In the genomic region with DNA sequence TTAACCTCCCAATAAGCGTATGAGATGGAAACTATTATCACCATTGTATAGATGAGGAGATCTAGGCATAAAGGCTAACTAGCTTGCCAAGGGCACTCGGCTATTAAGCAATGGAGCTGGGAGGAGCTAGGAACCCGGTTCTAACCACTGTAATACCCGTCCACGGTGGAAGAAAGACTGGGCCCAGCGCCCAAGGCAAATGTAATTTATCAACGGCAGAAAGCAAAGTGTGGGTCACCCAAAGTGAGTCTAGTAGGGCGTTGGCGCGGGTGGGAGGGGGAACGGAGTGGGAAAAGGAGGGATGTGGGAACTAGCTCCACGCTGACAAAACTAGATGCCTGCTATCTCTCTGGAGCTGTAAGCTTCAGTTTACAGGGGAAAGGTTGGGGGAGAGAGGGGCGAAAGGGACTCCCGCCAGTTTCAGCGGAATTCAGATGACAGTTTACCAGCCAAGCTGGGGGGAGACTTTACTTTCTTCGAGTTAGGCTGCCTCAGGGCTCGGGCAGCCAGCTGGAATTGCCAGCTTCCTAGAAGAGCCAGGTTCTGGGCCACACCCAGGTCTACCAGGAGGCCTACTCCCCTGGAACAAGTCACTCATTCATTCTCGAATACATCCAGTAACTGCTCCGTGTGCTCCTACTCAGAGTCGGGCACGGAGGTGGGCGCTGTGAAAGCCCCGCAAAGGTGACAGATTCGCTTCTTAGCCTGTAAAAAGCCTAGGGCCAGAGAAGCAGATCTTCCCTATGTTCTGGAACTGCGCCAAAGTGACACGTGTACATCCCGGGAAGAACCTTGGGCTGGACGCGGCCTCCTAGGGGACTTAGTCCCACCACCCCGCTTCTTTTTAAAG, we compare ENCODE assay signal across 8 cellular contexts. TPM values are rescaled to one million over a fixed set of nuclear protein-coding genes. Genes with fewer than 3 reads are reported as not detected.
DNase-seq lines count a peak whose midpoint lies in the region; ATAC-seq, FAIRE-seq and TF ChIP-seq lines count a peak whose summit lies in the region.

No MANE protein-coding gene starts in this region.

- H3K9me1 ChIP-seq in keratinocyte (ENCODE audit: control insufficient read depth, extremely low read depth, insufficient read depth, low read length), result no peaks in the 10 kb centered on the region

- H3K4me2 ChIP-seq in BLaER1 treated with 17β-estradiol and CSF1 and Interleukin-3, amounts not matched to agents 10 nM and 100 nM, result peak overlapping the region; percentile 88 to 98 (median 96)
- H3K4me2 ChIP-seq in GM23248 (ENCODE audit: unreplicated experiment) (peak overlapping the region; percentile 96), OCI-LY7 (ENCODE audit: low read length) (peak overlapping the region; percentile 97), keratinocyte (ENCODE audit: control insufficient read depth, extremely low read depth, insufficient read depth, low read depth, low read length) (peak overlapping the region; percentile 95)

- WGBS in GM23248 (ENCODE audit: low coverage in 1 of 2, low lambda C conversion rate in 2 of 2, missing lambda C conversion rate in 2 of 2), 2 experiments, result 1 to 3% methylated on average over 30 of the region's 30 CpGs

- peak overlapping the region; percentile 88 to 97 (median 93) for H3K27ac ChIP-seq in BLaER1 treated with 17β-estradiol and CSF1 and Interleukin-3, amounts not matched to agents 10 nM and 100 nM
- peak overlapping the region; percentile 96 for H3K27ac ChIP-seq in GM23248
- peak overlapping the region; percentile 4 for H3K27ac ChIP-seq in OCI-LY7 (ENCODE audit: low read depth, low read length, poor library complexity, severe bottlenecking)
- peak overlapping the region; percentile 89 for H3K27ac ChIP-seq in keratinocyte (ENCODE audit: control insufficient read depth, insufficient read depth, low read length)

- dilution Hi-C loops in keratinocyte (cut with MboI; ENCODE audit: extremely low pct_ligation_motif_present, low sequenced_read_pairs), result no loop called here

- no peaks in the 10 kb centered on the region for H3K9me2 ChIP-seq in GM23248 (ENCODE audit: insufficient read depth)
- no peaks in the 10 kb centered on the region for H3K9me2 ChIP-seq in OCI-LY7 (ENCODE audit: insufficient read depth, low read length)

- H3K27me3 ChIP-seq in BLaER1 treated with 17β-estradiol and CSF1 and Interleukin-3, amounts not matched to agents 10 nM and 100 nM, result no peaks in the 10 kb centered on the region
- no peaks in the 10 kb centered on the region for H3K27me3 ChIP-seq in GM23248 (replicated peaks; ENCODE audit: insufficient read depth)
- H3K27me3 ChIP-seq in keratinocyte (ENCODE audit: control insufficient read depth, extremely low read depth, insufficient read depth, low read length), result no peaks in the 10 kb centered on the region

- H3K9ac ChIP-seq in BLaER1 treated with 17β-estradiol and CSF1 and Interleukin-3, amounts not matched to agents 10 nM and 100 nM, result peak overlapping the region; percentile 90 to 99 (median 95)
- H3K9ac ChIP-seq in GM23248 (peak overlapping the region; percentile 100), keratinocyte (ENCODE audit: control insufficient read depth, extremely low read depth, insufficient read depth, low read length) (peak overlapping the region; percentile 98)

- TF ChIP-seq CTCF in OCI-LY7 (conservative IDR thresholded peaks at IDR 0.05; ENCODE audit: low read length), result no peak
- TF ChIP-seq CTCF in keratinocyte (optimal IDR thresholded peaks at IDR 0.05 in 1 of 3, IDR thresholded peaks at IDR 0.05 in 1 of 3, conservative IDR thresholded peaks at IDR 0.05 in 1 of 3; ENCODE audit: extremely low read depth in 1 of 3, insufficient read depth in 2 of 3, low read length in 3 of 3), result no peak

- CTCF ChIA-PET in OCI-LY7 (lab: Charles Lee; ENCODE audit: unreplicated experiment), result interaction anchor here (0.6 to 1.8 kb wide), 8 partner anchors 25 to 84 kb away, joined by 3 to 7 read pairs (median 4); partner anchors contain the start of gene RSAD1

- H3K9me3 ChIP-seq in BLaER1 treated with 17β-estradiol and CSF1 and Interleukin-3, amounts not matched to agents 10 nM and 100 nM (replicated peaks in 1 of 11), result peaks cover 9 to 19% (median 18%) of the 10 kb centered on the region in 11 experiments; a peak in 18 of 22 replicates
- H3K9me3 ChIP-seq in GM23248 (ENCODE audit: low read depth) (no peaks in the 10 kb centered on the region), OCI-LY7 (ENCODE audit: low read length) (no peaks in the 10 kb centered on the region), keratinocyte (ENCODE audit: control insufficient read depth, low read depth, low read length) (no peaks in the 10 kb centered on the region)

- BruUV-seq in OCI-LY7 (replicated peaks; lab: Mats Ljungman, UMichigan), result no TSS peak

- H3F3A ChIP-seq in GM23248 (ENCODE audit: insufficient read depth), result 0 out of 2 replicates have a peak, but pooled peaks cover 9% of the 10 kb centered on the region

- intact Hi-C loops in OCI-LY7 (cut with micrococcal nuclease; ENCODE audit: unreplicated experiment), result loop anchor here (1.0 to 2.0 kb wide), 2 partner anchors 24 to 82 kb away; partner anchors contain the start of gene RSAD1

- H2AFZ ChIP-seq in GM23248, result peak overlapping the region; percentile 85
- H2AFZ ChIP-seq in OCI-LY7 (ENCODE audit: low read length), result no peak overlapping the region
- no peak overlapping the region for H2AFZ ChIP-seq in keratinocyte (ENCODE audit: control insufficient read depth, low read length)

- POLR2A ChIA-PET in OCI-LY7 (lab: Charles Lee), result interaction anchor here (0.6 to 3.6 kb wide), 7 partner anchors 23 to 56 kb away, joined by 3 to 33 read pairs (median 6); partner anchors contain the start of genes ACSF2, EME1 and MRPL27

- peaks cover 19 to 33% (median 22%) of the 10 kb centered on the region in 10 experiments for H3K4me1 ChIP-seq in BLaER1 treated with 17β-estradiol and CSF1 and Interleukin-3, amounts not matched to agents 10 nM and 100 nM
- H3K4me1 ChIP-seq in GM23248 (ENCODE audit: insufficient read depth), result peaks cover 18% of the 10 kb centered on the region
- H3K4me1 ChIP-seq in OCI-LY7 (ENCODE audit: insufficient read depth, low read length, poor library complexity, severe bottlenecking), result peaks cover 32% of the 10 kb centered on the region
- H3K4me1 ChIP-seq in keratinocyte (ENCODE audit: control insufficient read depth, extremely low read depth, insufficient read depth, low read length), result peaks cover 17% of the 10 kb centered on the region

- DNase-seq in GM23248 (peak; percentile 90), OCI-LY7 (ENCODE audit: low spot score) (no peak), T47D (ENCODE audit: low read depth in 1 of 2, low spot score in 1 of 2) (peak; percentile 43 to 83), keratinocyte (ENCODE audit: low read depth, low spot score) (no peak), cerebellar nuclear complex (lab: John Stamatoyannopoulos, UW) (no peak)
- peak; percentile 22 to 40 for DNase-seq in stimulated activated CD4-positive, alpha-beta T cell treated with anti-CD3 and anti-CD28 coated beads, Interleukin-2, amount 100 ng/mL, for 24 hours

- in situ Hi-C loops in GM23248 (cut with MboI), result no loop called here
- in situ Hi-C loops in T47D (cut with HindIII; ENCODE audit: low pct_unique_long_range_greater_than_20kb, low sequenced_read_pairs), result no loop called here

- H4K20me1 ChIP-seq in BLaER1 treated with 17β-estradiol and CSF1 and Interleukin-3, amounts not matched to agents 10 nM and 100 nM, result peaks cover 46 to 57% (median 53%) of the 10 kb centered on the region in 11 experiments; a peak in 21 of 22 replicates
- peaks cover 7% of the 10 kb centered on the region; the same call in 1 of the 2 replicates for H4K20me1 ChIP-seq in GM23248 (ENCODE audit: insufficient read depth)
- H4K20me1 ChIP-seq in OCI-LY7 (ENCODE audit: insufficient read depth, low read length), result peaks cover 14% of the 10 kb centered on the region; the same call in 1 of the 2 replicates
- H4K20me1 ChIP-seq in keratinocyte (ENCODE audit: control insufficient read depth, extremely low read depth, insufficient read depth, low read length), result peaks cover 8% of the 10 kb centered on the region

- H3K36me3 ChIP-seq in BLaER1 treated with 17β-estradiol and CSF1 and Interleukin-3, amounts not matched to agents 10 nM and 100 nM, result peaks cover 37 to 47% (median 44%) of the 10 kb centered on the region in 11 experiments
- H3K36me3 ChIP-seq in GM23248 (ENCODE audit: low read depth) (peaks cover 35% of the 10 kb centered on the region), OCI-LY7 (ENCODE audit: insufficient read depth, low read length) (peaks cover 40% of the 10 kb centered on the region), keratinocyte (ENCODE audit: control insufficient read depth in 2 of 2, extremely low read depth in 1 of 2, insufficient read depth in 2 of 2, low read length in 2 of 2) (peaks cover 22 to 39% of the 10 kb centered on the region in 2 experiments)

- ATAC-seq in GM21423 (IDR thresholded peaks at IDR 0.05; ENCODE audit: unreplicated experiment), result no peak

- H3K79me2 ChIP-seq in GM23248 (ENCODE audit: insufficient read depth), result peaks cover 58% of the 10 kb centered on the region
- H3K79me2 ChIP-seq in OCI-LY7 (ENCODE audit: insufficient read depth, low read depth, low read length), result peaks cover 30% of the 10 kb centered on the region
- peaks cover 54% of the 10 kb centered on the region for H3K79me2 ChIP-seq in keratinocyte (ENCODE audit: control insufficient read depth, insufficient read depth, low read length)

- peak overlapping the region; percentile 82 to 98 (median 91) for H3K4me3 ChIP-seq in BLaER1 treated with 17β-estradiol and CSF1 and Interleukin-3, amounts not matched to agents 10 nM and 100 nM
- H3K4me3 ChIP-seq in GM23248 (peak overlapping the region; percentile 96), OCI-LY7 (ENCODE audit: low read depth, low read length, poor library complexity, severe bottlenecking) (peak overlapping the region; percentile 84), keratinocyte (ENCODE audit: control insufficient read depth in 2 of 3, extremely low read depth in 1 of 3, insufficient read depth in 2 of 3, low read depth in 1 of 3, low read length in 3 of 3) (peak overlapping the region; percentile 88 to 97 (median 95))

- no peak for FAIRE-seq in keratinocyte (lab: Jason Lieb, UNC)

RNA-seq across cellular contexts. Expression of gene LRRC59, which starts 0.8 kb away (rescaled TPM):
- 144 and 164 TPM in 2 replicates for total RNA-seq in GM23248 (2014; rRNA removed; shearing (Covaris generic))
- polyA plus RNA-seq in GM23248 (2016; fragmentation: Nextera tagmentation; extraction: Ambion mirVana) (110 and 111 TPM in 2 replicates), keratinocyte (90.4 to 162 TPM (median 152 TPM) in 3 replicates)
- 81.9 and 87.4 TPM in 2 replicates for total RNA-seq in OCI-LY7 (2014; rRNA removed; shearing (Covaris generic))
- total RNA-seq in OCI-LY7 (2022), result 111 and 125 TPM in 2 replicates
- polyA plus RNA-seq in keratinocyte (2011; ENCODE audit: low read depth), result 25.2 TPM
- 134 and 193 TPM in 2 replicates for polyA plus RNA-seq in keratinocyte (2011; cell fraction: cytosol; rRNA removed)
- polyA plus RNA-seq in keratinocyte (2011; cell fraction: nucleus; rRNA removed), result 99.4 and 102 TPM in 2 replicates
- 52.5 and 197 TPM in 2 replicates for polyA plus RNA-seq in keratinocyte (2012; ENCODE audit: low replicate concordance)
- polyA minus RNA-seq in keratinocyte, result 122 to 199 TPM (median 164 TPM) in 3 replicates
- polyA minus RNA-seq in keratinocyte (2011; cell fraction: cytosol; rRNA and poly(A)+ RNA removed), result 102 TPM
- polyA minus RNA-seq in keratinocyte (2011; cell fraction: nucleus; rRNA and poly(A)+ RNA removed), result 38.3 and 62.2 TPM in 2 replicates

RNA-seq across cellular contexts. Expression of gene EME1, which starts 23.5 kb away (rescaled TPM):
- 1.1 and 4.3 TPM in 2 replicates for total RNA-seq in GM23248 (2014; rRNA removed; shearing (Covaris generic))
- polyA plus RNA-seq in GM23248 (2016; fragmentation: Nextera tagmentation; extraction: Ambion mirVana), result 3.8 and 4.1 TPM in 2 replicates
- 25.2 and 34.0 TPM in 2 replicates for total RNA-seq in OCI-LY7 (2014; rRNA removed; shearing (Covaris generic))
- total RNA-seq in OCI-LY7 (2022), result 34.2 and 38.2 TPM in 2 replicates
- 1.6 to 5.6 TPM (median 4.7 TPM) in 3 replicates for polyA plus RNA-seq in keratinocyte
- not detected for polyA plus RNA-seq in keratinocyte (2011; ENCODE audit: low read depth)
- polyA plus RNA-seq in keratinocyte (2011; cell fraction: cytosol; rRNA removed), result 1.1 and 1.2 TPM in 2 replicates
- 7.0 and 7.7 TPM in 2 replicates for polyA plus RNA-seq in keratinocyte (2011; cell fraction: nucleus; rRNA removed)
- 0.31 and 3.6 TPM in 2 replicates for polyA plus RNA-seq in keratinocyte (2012; ENCODE audit: low replicate concordance)
- 1.1 to 4.0 TPM (median 1.4 TPM) in 3 replicates for polyA minus RNA-seq in keratinocyte
- polyA minus RNA-seq in keratinocyte (2011; cell fraction: cytosol; rRNA and poly(A)+ RNA removed), result not detected
- polyA minus RNA-seq in keratinocyte (2011; cell fraction: nucleus; rRNA and poly(A)+ RNA removed), result 0.32 and 3.1 TPM in 2 replicates

RNA-seq across cellular contexts. Expression of gene MRPL27, which starts 23.5 kb away (rescaled TPM):
- 49.3 and 57.9 TPM in 2 replicates for total RNA-seq in GM23248 (2014; rRNA removed; shearing (Covaris generic))
- polyA plus RNA-seq in GM23248 (2016; fragmentation: Nextera tagmentation; extraction: Ambion mirVana), result 115 and 120 TPM in 2 replicates
- total RNA-seq in OCI-LY7 (2014; rRNA removed; shearing (Covaris generic)), result 80.2 and 85.1 TPM in 2 replicates
- 63.9 and 68.8 TPM in 2 replicates for total RNA-seq in OCI-LY7 (2022)
- 106 to 130 TPM (median 123 TPM) in 3 replicates for polyA plus RNA-seq in keratinocyte
- 48.6 TPM for polyA plus RNA-seq in keratinocyte (2011; ENCODE audit: low read depth)
- 97.2 and 104 TPM in 2 replicates for polyA plus RNA-seq in keratinocyte (2011; cell fraction: cytosol; rRNA removed)
- polyA plus RNA-seq in keratinocyte (2011; cell fraction: nucleus; rRNA removed), result 77.6 and 82.3 TPM in 2 replicates
- 84.6 and 121 TPM in 2 replicates for polyA plus RNA-seq in keratinocyte (2012; ENCODE audit: low replicate concordance)
- polyA minus RNA-seq in keratinocyte, result 41.0 to 62.1 TPM (median 43.0 TPM) in 3 replicates
- polyA minus RNA-seq in keratinocyte (2011; cell fraction: cytosol; rRNA and poly(A)+ RNA removed), result 28.8 TPM
- 11.7 and 11.8 TPM in 2 replicates for polyA minus RNA-seq in keratinocyte (2011; cell fraction: nucleus; rRNA and poly(A)+ RNA removed)

RNA-seq across cellular contexts. Expression of gene ACSF2, which starts 29.5 kb away (rescaled TPM):
- 8.6 and 18.7 TPM in 2 replicates for total RNA-seq in GM23248 (2014; rRNA removed; shearing (Covaris generic))
- polyA plus RNA-seq in GM23248 (2016; fragmentation: Nextera tagmentation; extraction: Ambion mirVana), result 3.2 and 3.7 TPM in 2 replicates
- 38.6 and 48.1 TPM in 2 replicates for total RNA-seq in OCI-LY7 (2014; rRNA removed; shearing (Covaris generic))
- total RNA-seq in OCI-LY7 (2022), result 42.7 and 48.2 TPM in 2 replicates
- polyA plus RNA-seq in keratinocyte, result 57.6 to 102 TPM (median 71.9 TPM) in 3 replicates
- 101 TPM for polyA plus RNA-seq in keratinocyte (2011; ENCODE audit: low read depth)
- polyA plus RNA-seq in keratinocyte (2011; cell fraction: cytosol; rRNA removed), result 44.9 and 50.9 TPM in 2 replicates
- polyA plus RNA-seq in keratinocyte (2011; cell fraction: nucleus; rRNA removed), result 241 and 303 TPM in 2 replicates
- 46.5 and 47.5 TPM in 2 replicates for polyA plus RNA-seq in keratinocyte (2012; ENCODE audit: low replicate concordance)
- polyA minus RNA-seq in keratinocyte, result 92.0 to 164 TPM (median 110 TPM) in 3 replicates
- 35.7 TPM for polyA minus RNA-seq in keratinocyte (2011; cell fraction: cytosol; rRNA and poly(A)+ RNA removed)
- 93.2 and 125 TPM in 2 replicates for polyA minus RNA-seq in keratinocyte (2011; cell fraction: nucleus; rRNA and poly(A)+ RNA removed)

RNA-seq across cellular contexts. Expression of gene XYLT2, which starts 50.6 kb away (rescaled TPM):
- 43.6 and 70.1 TPM in 2 replicates for total RNA-seq in GM23248 (2014; rRNA removed; shearing (Covaris generic))
- polyA plus RNA-seq in GM23248 (2016; fragmentation: Nextera tagmentation; extraction: Ambion mirVana) (25.3 and 27.3 TPM in 2 replicates), keratinocyte (15.3 to 28.3 TPM (median 18.3 TPM) in 3 replicates)
- 22.4 and 22.5 TPM in 2 replicates for total RNA-seq in OCI-LY7 (2014; rRNA removed; shearing (Covaris generic))
- 20.9 and 25.5 TPM in 2 replicates for total RNA-seq in OCI-LY7 (2022)
- 9.4 TPM for polyA plus RNA-seq in keratinocyte (2011; ENCODE audit: low read depth)
- 4.1 and 9.7 TPM in 2 replicates for polyA plus RNA-seq in keratinocyte (2011; cell fraction: cytosol; rRNA removed)
- polyA plus RNA-seq in keratinocyte (2011; cell fraction: nucleus; rRNA removed), result 39.7 and 54.2 TPM in 2 replicates
- polyA plus RNA-seq in keratinocyte (2012; ENCODE audit: low replicate concordance), result 15.2 and 29.2 TPM in 2 replicates
- polyA minus RNA-seq in keratinocyte, result 38.9 to 80.6 TPM (median 56.6 TPM) in 3 replicates
- 41.2 TPM for polyA minus RNA-seq in keratinocyte (2011; cell fraction: cytosol; rRNA and poly(A)+ RNA removed)
- polyA minus RNA-seq in keratinocyte (2011; cell fraction: nucleus; rRNA and poly(A)+ RNA removed), result 108 and 118 TPM in 2 replicates

Comparison
In these comparisons a context has a peak if more than half of its experiments do, and no peak if none do; other contexts are left out.
1. H3K27ac ChIP-seq: peak in every context shown above with its lines; median percentile 96 in GM23248; 93 in BLaER1 treated with 17β-estradiol and CSF1 and Interleukin-3, amounts not matched to agents 10 nM and 100 nM; 89 in keratinocyte; 4 in OCI-LY7.
2. DNase-seq: peak in GM23248 (single experiment), T47D (2 of 2) and stimulated activated CD4-positive, alpha-beta T cell treated with anti-CD3 and anti-CD28 coated beads, Interleukin-2, amount 100 ng/mL, for 24 hours (2 of 2); none in OCI-LY7 (single experiment), keratinocyte (single experiment) and cerebellar nuclear complex (0 of 2).
3. Peak in every context shown above with its lines, with median percentiles within 50 percentile points of each other: H3K4me2 ChIP-seq, H3K4me3 ChIP-seq and H3K9ac ChIP-seq.